In the genomic region with DNA sequence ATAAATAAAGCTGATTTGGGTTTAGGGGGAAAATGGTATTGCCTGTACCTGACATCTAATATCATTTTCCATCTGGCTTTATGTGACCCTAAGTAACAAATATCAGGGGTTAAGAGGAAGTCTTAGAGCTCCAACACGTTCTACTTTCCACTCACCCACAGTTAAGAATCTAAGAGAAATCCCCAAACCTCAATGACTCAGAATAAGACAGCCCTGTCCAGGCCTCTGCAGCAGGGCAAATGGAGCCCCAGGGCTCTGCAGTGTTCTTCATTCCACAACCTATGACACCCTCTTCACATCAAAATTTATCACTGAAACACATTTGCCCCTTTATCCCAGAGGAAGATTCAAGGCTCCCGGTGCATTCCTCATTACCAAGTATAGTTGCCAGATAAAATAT, we compare ENCODE assay signal across 8 cellular contexts. TPM values are rescaled to one million over a fixed set of nuclear protein-coding genes. Genes with fewer than 3 reads are reported as not detected.
DNase-seq lines count a peak whose midpoint lies in the region; ATAC-seq, FAIRE-seq and TF ChIP-seq lines count a peak whose summit lies in the region.

No MANE protein-coding gene starts in this region.

- no peak overlapping the region for H3K4me3 ChIP-seq in bronchial epithelial cell (ENCODE audit: low read depth, low read length)
- H3K4me3 ChIP-seq in esophagus muscularis mucosa: no peak overlapping the region

- WGBS in esophagus muscularis mucosa: 63% methylated on average over 2 of the region's 2 CpGs

- FAIRE-seq in bronchial epithelial cell (lab: Jason Lieb, UNC): no peak

- H3K36me3 ChIP-seq in bronchial epithelial cell (ENCODE audit: control insufficient read depth, insufficient read depth, low read length) (no peaks in the 10 kb centered on the region), esophagus muscularis mucosa (no peaks in the 10 kb centered on the region)

- peaks cover 0 to under 1% (median 0%) of the 10 kb centered on the region in 4 donors for H3K4me1 ChIP-seq in esophagus muscularis mucosa

- POLR2A ChIA-PET in GM10248 (lab: Yijun Ruan, JAX): no interaction called here

- TF ChIP-seq POLR2A in esophagus muscularis mucosa (IDR thresholded peaks at IDR 0.05; ENCODE audit: low read depth): no peak

- TF ChIP-seq CTCF in GM10248 (IDR thresholded peaks at IDR 0.05; ENCODE audit: control extremely low read depth, extremely low read depth, low read depth, missing control alignments): no peak
- no peak for TF ChIP-seq CTCF in bronchial epithelial cell (IDR thresholded peaks at IDR 0.05; ENCODE audit: insufficient read depth, low read length, severe bottlenecking)
- no peak for TF ChIP-seq CTCF in esophagus muscularis mucosa (IDR thresholded peaks at IDR 0.05)

- CTCF ChIA-PET in GM10248 (lab: Yijun Ruan, JAX): interaction anchor here (1.1 kb wide), 1 partner anchor 20 kb away, joined by 3 read pairs; no protein-coding TSS in a partner anchor

- ATAC-seq in GM21576 (IDR thresholded peaks at IDR 0.05; ENCODE audit: unreplicated experiment): peak; percentile 100

- TF ChIP-seq EP300 in esophagus muscularis mucosa (IDR thresholded peaks at IDR 0.05): no peak

- peak; percentile 48 for DNase-seq in GM10248 (ENCODE audit: extremely low spot score)
- DNase-seq in HS-5 (ENCODE audit: low read depth): peak; percentile 16
- DNase-seq in bronchial epithelial cell (ENCODE audit: low read depth): peak; percentile 84
- no peak for DNase-seq in esophagus muscularis mucosa (ENCODE audit: extremely low spot score)
- DNase-seq in COR-L47 (lab: John Stamatoyannopoulos, UW): no peak
- no peak for DNase-seq in NCI-H2107 (lab: John Stamatoyannopoulos, UW)
- DNase-seq in activated T-cell treated with anti-CD3 and anti-CD28 coated beads, Interleukin-2, amount 50 U/mL, for 48 hours: no peak

- intact Hi-C loops in esophagus muscularis mucosa (cut with DNase I): no loop called here

- no peaks in the 10 kb centered on the region for H3K27me3 ChIP-seq in bronchial epithelial cell (ENCODE audit: control insufficient read depth, insufficient read depth, low read length)
- no peaks in the 10 kb centered on the region for H3K27me3 ChIP-seq in esophagus muscularis mucosa

- H3K9me3 ChIP-seq in esophagus muscularis mucosa: no peaks in the 10 kb centered on the region

- H3K27ac ChIP-seq in esophagus muscularis mucosa (replicated peaks in 1 of 4): no peak overlapping the region

RNA-seq across cellular contexts. Expression of a gene that starts 20.3 kb away (rescaled TPM):
- total RNA-seq in bronchial epithelial cell: 9.2 and 15.0 TPM in 2 replicates
- total RNA-seq in esophagus muscularis mucosa: 10 to 100 TPM in 1 of 4 donors, 1 to 10 TPM in 3; 8.5 to 10.4 (median 9.6) TPM

Comparison
In these comparisons a context has a peak if more than half of its experiments do, and no peak if none do; other contexts are left out.
1. DNase-seq: peak in GM10248 (single experiment), HS-5 (single experiment) and bronchial epithelial cell (single experiment); none in esophagus muscularis mucosa (single experiment), COR-L47 (single experiment), NCI-H2107 (single experiment) and activated T-cell treated with anti-CD3 and anti-CD28 coated beads, Interleukin-2, amount 50 U/mL, for 48 hours (0 of 2).